8 cellular contexts compared by ENCODE assay signal in genomic region chr22:50186789-50187523, GRCh38. TPM values are rescaled to one million over a fixed set of nuclear protein-coding genes. Genes with fewer than 3 reads are reported as not detected.
DNase-seq lines count a peak whose midpoint lies in the region; ATAC-seq and TF ChIP-seq lines count a peak whose summit lies in the region.

No MANE protein-coding gene starts in this region.

- H3K4me2 ChIP-seq in BLaER1 treated with 17β-estradiol and CSF1 and Interleukin-3, amounts not matched to agents 10 nM and 100 nM = peak overlapping the region; percentile 86 to 100 (median 98)
- H3K4me2 ChIP-seq in mammary epithelial cell (ENCODE audit: insufficient read depth, low read depth, low read length) = peak overlapping the region; percentile 85

- BruUV-seq in mammary epithelial cell (replicated peaks; lab: Mats Ljungman, UMichigan) = no TSS peak

- 49% methylated on average over 11 of the region's 23 CpGs for WGBS in mammary epithelial cell (ENCODE audit: low coverage, missing lambda C conversion rate)
- 43 to 53% methylated on average over 23 of the region's 23 CpGs for WGBS in lung, 2 donors

- ATAC-seq in lung (ENCODE audit: insufficient read depth, low FRiP score) (no peak), GM19467 (IDR thresholded peaks at IDR 0.05; ENCODE audit: unreplicated experiment) (no peak)

- peak overlapping the region; percentile 79 to 91 (median 88) for H3K4me3 ChIP-seq in BLaER1 treated with 17β-estradiol and CSF1 and Interleukin-3, amounts not matched to agents 10 nM and 100 nM
- H3K4me3 ChIP-seq in LNCaP clone FGC (ENCODE audit: low read depth, low read length) (peak overlapping the region; percentile 80), mammary epithelial cell (replicated peaks in 1 of 3; ENCODE audit: insufficient read depth in 1 of 3, low read depth in 2 of 3, low read length in 3 of 3) (peak overlapping the region; percentile 75 to 98 (median 75)), lung (peak overlapping the region; percentile 62), vagina (peak overlapping the region; percentile 65 to 78)

- H2AFZ ChIP-seq in mammary epithelial cell (ENCODE audit: low read depth, low read length) = peak overlapping the region; percentile 6

- DNase-seq in LNCaP clone FGC (ENCODE audit: low read depth) (no peak), mammary epithelial cell (peak; percentile 17), lung (ENCODE audit: low spot score) (no peak), vagina (ENCODE audit: extremely low spot score in 2 of 2) (no peak), HPDE6-E6E7 (ENCODE audit: extremely low spot score) (no peak), iPS-NIHi7 (ENCODE audit: extremely low spot score) (no peak)

- H3K27me3 ChIP-seq in BLaER1 treated with 17β-estradiol and CSF1 and Interleukin-3, amounts not matched to agents 10 nM and 100 nM = peaks cover 6 to 27% (median 20%) of the 10 kb centered on the region in 11 experiments; a peak in 21 of 22 replicates
- H3K27me3 ChIP-seq in mammary epithelial cell (ENCODE audit: insufficient read depth, low read length) (no peaks in the 10 kb centered on the region), lung (ENCODE audit: control insufficient read depth, insufficient read depth) (no peaks in the 10 kb centered on the region), vagina (no peaks in the 10 kb centered on the region)

- H3K36me3 ChIP-seq in BLaER1 treated with 17β-estradiol and CSF1 and Interleukin-3, amounts not matched to agents 10 nM and 100 nM = 0 out of 22 replicates have a peak, but pooled peaks cover 0 to 4% (median 0%) of the 10 kb centered on the region in 11 experiments
- H3K36me3 ChIP-seq in mammary epithelial cell (ENCODE audit: insufficient read depth, low read length) (peaks cover 6% of the 10 kb centered on the region), lung (ENCODE audit: control insufficient read depth in 2 of 2, insufficient read depth in 2 of 2, low read length in 2 of 2) (no peaks in the 10 kb centered on the region), vagina (no peaks in the 10 kb centered on the region)

- in situ Hi-C loops in mammary epithelial cell (cut with MboI; ENCODE audit: low sequenced_read_pairs in 2 of 2) = no loop called here

- TF ChIP-seq CTCF in LNCaP clone FGC (IDR thresholded peaks at IDR 0.05; ENCODE audit: control insufficient read depth, extremely low read depth, insufficient read depth) (no peak), mammary epithelial cell (conservative IDR thresholded peaks at IDR 0.05 in 1 of 2, IDR thresholded peaks at IDR 0.05 in 1 of 2; ENCODE audit: extremely low read depth in 1 of 2, insufficient read depth in 1 of 2, low read depth in 1 of 2, low read length in 2 of 2) (no peak), lung (IDR thresholded peaks at IDR 0.05; ENCODE audit: control extremely low read depth, extremely low read depth) (no peak), vagina (IDR thresholded peaks at IDR 0.05) (no peak)

- dilution Hi-C loops in mammary epithelial cell (cut with HindIII; ENCODE audit: low sequenced_read_pairs) = no loop called here

- H3K27ac ChIP-seq in BLaER1 treated with 17β-estradiol and CSF1 and Interleukin-3, amounts not matched to agents 10 nM and 100 nM = peak overlapping the region; percentile 73 to 99 (median 94)
- H3K27ac ChIP-seq in mammary epithelial cell (ENCODE audit: insufficient read depth, low read depth, low read length) (peak overlapping the region; percentile 40), lung (ENCODE audit: low read depth in 1 of 2, low read length in 1 of 2) (peak overlapping the region in 1 of 2 donors; percentile 41), vagina (peak overlapping the region; percentile 75)

- H4K20me1 ChIP-seq in BLaER1 treated with 17β-estradiol and CSF1 and Interleukin-3, amounts not matched to agents 10 nM and 100 nM = peaks cover 0 to 57% (median 52%) of the 10 kb centered on the region in 11 experiments; a peak in 21 of 22 replicates
- no peaks in the 10 kb centered on the region for H4K20me1 ChIP-seq in mammary epithelial cell (ENCODE audit: insufficient read depth, low read length)

- H3K9me3 ChIP-seq in BLaER1 treated with 17β-estradiol and CSF1 and Interleukin-3, amounts not matched to agents 10 nM and 100 nM (replicated peaks in 1 of 11) = no peaks in the 10 kb centered on the region
- H3K9me3 ChIP-seq in mammary epithelial cell (replicated peaks; ENCODE audit: insufficient read depth, low read length) = no peaks in the 10 kb centered on the region
- H3K9me3 ChIP-seq in lung (ENCODE audit: control insufficient read depth in 2 of 2, insufficient read depth in 1 of 2, low read length in 1 of 2) = peaks cover 0 to 1% of the 10 kb centered on the region in 2 donors
- no peaks in the 10 kb centered on the region for H3K9me3 ChIP-seq in vagina

- H3K9ac ChIP-seq in BLaER1 treated with 17β-estradiol and CSF1 and Interleukin-3, amounts not matched to agents 10 nM and 100 nM = peak overlapping the region; percentile 85 to 99 (median 96)
- peak overlapping the region; percentile 30 for H3K9ac ChIP-seq in mammary epithelial cell (ENCODE audit: insufficient read depth, low read length)

- peaks cover 70 to 87% (median 75%) of the 10 kb centered on the region in 10 experiments for H3K4me1 ChIP-seq in BLaER1 treated with 17β-estradiol and CSF1 and Interleukin-3, amounts not matched to agents 10 nM and 100 nM
- H3K4me1 ChIP-seq in mammary epithelial cell (ENCODE audit: insufficient read depth, low read length) = peaks cover 51% of the 10 kb centered on the region
- H3K4me1 ChIP-seq in lung (ENCODE audit: control insufficient read depth in 2 of 2, insufficient read depth in 2 of 2, low read length in 2 of 2) = peaks cover 10 to 29% of the 10 kb centered on the region in 2 donors
- peaks cover 69% of the 10 kb centered on the region for H3K4me1 ChIP-seq in vagina

- CTCF ChIA-PET in mammary epithelial cell (lab: Charles Lee; ENCODE audit: low non-redundant PET) = interaction anchor here (0.7 kb wide), 1 partner anchor 50 kb away, joined by 3 read pairs; no protein-coding TSS in a partner anchor

- peaks cover 62% of the 10 kb centered on the region for H3K79me2 ChIP-seq in mammary epithelial cell (ENCODE audit: insufficient read depth, low read length)

- TF ChIP-seq POLR2A in vagina (IDR thresholded peaks at IDR 0.05) = no peak

- intact Hi-C loops in mammary epithelial cell (cut with micrococcal nuclease) (no loop called here), vagina (cut with DNase I) (no loop called here)

RNA-seq across cellular contexts. Expression of gene TRABD, which starts 1.2 kb away (rescaled TPM):
- total RNA-seq in mammary epithelial cell = 10 to 100 TPM; 25.8 to 63.5 TPM
- polyA plus RNA-seq in mammary epithelial cell = 53.4 TPM
- 43.4 TPM for polyA minus RNA-seq in mammary epithelial cell
- total RNA-seq in lung = 10 to 100 TPM; 16.2 to 70.3 TPM
- polyA plus RNA-seq in lung = 10 to 100 TPM; 54.1 to 72.7 TPM
- total RNA-seq in vagina = 40.3 TPM

RNA-seq across cellular contexts. Expression of gene SELENOO, which starts 13.9 kb away (rescaled TPM):
- 10 to 100 TPM; 21.5 to 36.9 TPM for total RNA-seq in mammary epithelial cell
- 39.7 TPM for polyA plus RNA-seq in mammary epithelial cell
- polyA minus RNA-seq in mammary epithelial cell = 12.8 TPM
- 10 to 100 TPM; 15.6 to 30.3 TPM for total RNA-seq in lung
- polyA plus RNA-seq in lung = 10 to 100 TPM; 21.3 to 26.9 TPM
- total RNA-seq in vagina = 39.0 TPM

RNA-seq across cellular contexts. Expression of gene PANX2, which starts 16.4 kb away (rescaled TPM):
- total RNA-seq in mammary epithelial cell = 1 to 10 TPM in 1 of 2 donors, under 1 TPM in 1; 0.83 to 4.4 TPM
- polyA plus RNA-seq in mammary epithelial cell = 1.8 TPM
- polyA minus RNA-seq in mammary epithelial cell = 0.67 TPM
- total RNA-seq in lung = 1 to 10 TPM in 1 of 2 donors, under 1 TPM in 1; 1.00 to 3.9 TPM
- polyA plus RNA-seq in lung = 1 to 10 TPM; 2.3 to 3.0 TPM
- total RNA-seq in vagina = 4.2 TPM

RNA-seq across cellular contexts. Expression of gene TUBGCP6, which starts 57.9 kb away (rescaled TPM):
- total RNA-seq in mammary epithelial cell (10 to 100 TPM; 33.0 to 34.0 TPM), lung (10 to 100 TPM; 51.7 to 57.8 TPM), vagina (45.4 TPM)
- polyA plus RNA-seq in mammary epithelial cell (12.3 TPM), lung (10 to 100 TPM; 26.5 to 41.1 TPM)
- 18.7 TPM for polyA minus RNA-seq in mammary epithelial cell
